ENCODE assay signal across 8 cellular contexts in the genomic region with DNA sequence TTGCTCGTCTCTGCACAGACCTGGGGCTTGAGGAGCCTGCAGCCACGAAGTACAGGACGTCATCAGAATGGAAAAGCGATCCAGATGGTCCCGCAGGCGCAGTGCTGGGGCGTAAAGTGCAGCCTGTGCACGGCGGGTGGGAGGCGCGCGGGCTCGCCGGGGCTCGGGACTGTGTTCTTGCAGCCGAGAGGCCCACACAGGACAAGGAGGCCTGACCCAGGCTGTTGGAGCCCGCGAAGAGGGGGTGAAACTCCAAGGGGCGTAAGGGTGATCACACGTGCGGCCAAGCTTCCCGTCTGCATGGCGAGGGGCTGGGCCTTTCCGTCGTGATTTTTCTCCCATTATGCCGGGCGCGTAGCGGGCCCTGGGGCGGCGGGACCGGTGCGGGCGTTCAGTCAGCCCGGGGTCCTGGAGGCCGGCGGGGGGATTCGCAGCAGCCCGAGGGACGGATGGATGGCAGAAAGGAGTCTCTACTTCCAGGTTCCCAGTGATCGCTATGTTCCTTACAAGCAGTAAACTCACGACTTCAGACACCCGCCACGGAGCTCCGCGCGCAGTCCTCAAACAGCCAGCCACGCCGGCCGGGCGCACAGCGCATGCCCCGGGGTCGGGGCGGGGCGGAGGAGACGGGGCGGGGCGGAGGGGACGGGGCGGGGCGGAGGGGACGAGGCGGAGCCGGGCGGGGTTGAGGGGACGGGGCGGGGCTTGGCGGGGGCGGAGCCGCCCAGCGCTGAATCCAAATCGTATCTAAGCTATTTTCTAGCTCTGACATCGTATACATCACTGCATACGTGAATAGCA.
DNase-seq lines count a peak whose midpoint lies in the region; ATAC-seq and TF ChIP-seq lines count a peak whose summit lies in the region.

No MANE protein-coding gene starts in this region.

- WGBS in psoas muscle, 3 donors = 1 to 2% (median 1%) methylated on average over 69 to 75 of the region's 75 CpGs

- intact Hi-C loops in left ventricle myocardium superior (cut with micrococcal nuclease) = no loop called here
- intact Hi-C loops in psoas muscle (cut with DNase I) = no loop called here
- intact Hi-C loops in upper lobe of right lung (cut with DNase I) = no loop called here

- H3K4me1 Mint-ChIP-seq in T-helper 1 cell treated with Interleukin-12 subunit alpha and Interleukin-12 subunit beta and Interleukin-4 antibody, amounts not matched to agents 30 μg/mL and 1 μg/mL, for 36 hours (ENCODE audit: low read depth) = peaks cover 22% of the 10 kb centered on the region

- TF ChIP-seq CTCF in psoas muscle (IDR thresholded peaks at IDR 0.05) = no peak
- no peak for TF ChIP-seq CTCF in upper lobe of right lung (IDR thresholded peaks at IDR 0.05)

- H3K9me3 Mint-ChIP-seq in T-helper 1 cell treated with Interleukin-12 subunit alpha and Interleukin-12 subunit beta and Interleukin-4 antibody, amounts not matched to agents 30 μg/mL and 1 μg/mL, for 36 hours = peaks cover 17% of the 10 kb centered on the region

- in situ Hi-C loops in ACHN (cut with HindIII; ENCODE audit: low pct_ligation_motif_present, low pct_unique_long_range_greater_than_20kb, low sequenced_read_pairs) = no loop called here

- peak overlapping the region; percentile 16 for H3K27ac Mint-ChIP-seq in T-helper 1 cell treated with Interleukin-12 subunit alpha and Interleukin-12 subunit beta and Interleukin-4 antibody, amounts not matched to agents 30 μg/mL and 1 μg/mL, for 36 hours

- H3K27me3 Mint-ChIP-seq in T-helper 1 cell treated with Interleukin-12 subunit alpha and Interleukin-12 subunit beta and Interleukin-4 antibody, amounts not matched to agents 30 μg/mL and 1 μg/mL, for 36 hours (ENCODE audit: low read depth) = peaks cover 38% of the 10 kb centered on the region

- H3K36me3 ChIP-seq in psoas muscle (ENCODE audit: insufficient read depth in 1 of 2, low read depth in 1 of 2) = peaks cover 0 to 7% of the 10 kb centered on the region in 2 donors
- no peaks in the 10 kb centered on the region for H3K36me3 ChIP-seq in upper lobe of right lung

- H3K36me3 Mint-ChIP-seq in T-helper 1 cell treated with Interleukin-12 subunit alpha and Interleukin-12 subunit beta and Interleukin-4 antibody, amounts not matched to agents 30 μg/mL and 1 μg/mL, for 36 hours (ENCODE audit: low read depth) = peaks cover 1% of the 10 kb centered on the region

- H3K4me1 ChIP-seq in psoas muscle (peaks cover 21% of the 10 kb centered on the region), upper lobe of right lung (peaks cover 8% of the 10 kb centered on the region)

- peak; percentile 99 for ATAC-seq in left ventricle myocardium superior
- peak; percentile 96 to 98 (median 97) for ATAC-seq in psoas muscle
- peak; percentile 99 for ATAC-seq in upper lobe of right lung

- peak overlapping the region; percentile 84 for H3K27ac ChIP-seq in psoas muscle
- peak overlapping the region; percentile 58 for H3K27ac ChIP-seq in upper lobe of right lung

- H3K9me3 ChIP-seq in psoas muscle (no peaks in the 10 kb centered on the region), upper lobe of right lung (no peaks in the 10 kb centered on the region)

- H3K27me3 ChIP-seq in psoas muscle (ENCODE audit: insufficient read depth in 3 of 3, low read length in 2 of 3) (no peaks in the 10 kb centered on the region), upper lobe of right lung (peaks cover 8% of the 10 kb centered on the region)

- H3K4me3 Mint-ChIP-seq in T-helper 1 cell treated with Interleukin-12 subunit alpha and Interleukin-12 subunit beta and Interleukin-4 antibody, amounts not matched to agents 30 μg/mL and 1 μg/mL, for 36 hours = peak overlapping the region; percentile 81

- H3K4me3 ChIP-seq in psoas muscle = peak overlapping the region; percentile 87
- H3K4me3 ChIP-seq in upper lobe of right lung = peak overlapping the region; percentile 59

- peak; percentile 80 for DNase-seq in ACHN
- DNase-seq in GM19238 (ENCODE audit: insufficient read length, low spot score) = peak; percentile 37
- peak; percentile 71 for DNase-seq in M059J (ENCODE audit: low read depth)
- peak; percentile 31 to 95 (median 78) for DNase-seq in amygdala (lab: John Stamatoyannopoulos, UW)
- DNase-seq in left ventricle myocardium superior = peak; percentile 90
- DNase-seq in psoas muscle = peak; percentile 84 to 89
- DNase-seq in upper lobe of right lung = peak; percentile 90

Comparison
In these comparisons a context has a peak if more than half of its experiments do, and no peak if none do; other contexts are left out.
1. Peak in every context shown above with its lines: DNase-seq, ATAC-seq, H3K4me3 ChIP-seq and H3K27ac ChIP-seq.
2. DNase-seq: peak in every context shown above with its lines; median percentile 90 in left ventricle myocardium superior; 90 in upper lobe of right lung; 86 in psoas muscle; 80 in ACHN; 78 in amygdala; 71 in M059J; 37 in GM19238.